1 cellular context compared by ENCODE assay signal in the genomic region with DNA sequence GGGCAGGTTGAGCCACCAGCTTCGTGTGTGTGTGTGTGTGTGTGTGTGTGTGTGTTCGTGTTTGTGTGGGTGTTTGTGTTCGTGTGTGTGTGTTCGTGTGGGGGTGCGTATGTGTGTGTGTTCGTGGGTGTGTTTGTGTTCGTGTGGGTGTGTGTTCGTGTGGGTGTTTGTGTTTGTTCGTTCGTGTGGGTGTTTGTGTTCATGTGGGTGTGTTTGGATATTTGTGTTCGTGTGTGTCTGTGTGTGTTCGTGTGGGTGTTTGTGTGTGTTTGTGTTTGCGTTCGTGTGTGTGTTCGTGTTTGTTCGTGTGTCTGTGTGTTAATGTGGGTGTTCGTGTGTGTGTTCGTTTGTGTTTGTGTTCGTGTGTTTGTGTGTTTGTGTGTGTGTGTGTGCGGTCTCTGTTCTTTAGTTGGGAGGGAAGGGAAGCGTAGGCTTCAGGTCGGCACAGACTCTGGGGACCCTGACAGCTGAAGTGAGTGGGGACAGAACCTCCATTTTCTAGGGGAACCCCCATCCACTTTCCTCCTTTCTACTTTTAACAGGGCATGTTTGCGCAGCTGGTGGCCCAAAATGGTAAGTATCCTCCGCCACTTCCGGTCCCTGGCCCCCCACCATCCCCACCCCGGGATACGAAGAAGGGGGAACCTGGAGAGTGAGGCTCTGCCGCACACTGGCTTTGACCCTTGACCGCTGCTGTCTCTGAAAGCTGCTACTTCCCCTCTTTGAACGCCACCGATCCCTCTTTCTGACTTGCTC.
TF ChIP-seq lines count a peak whose summit lies in the region.

No MANE protein-coding gene starts in this region.

TF ChIP-seq in K562, 482 proteins besides CTCF, POLR2A, EP300 and RAD21 (continued from another document and continues in another):
- TF ChIP-seq, protein P1, sequence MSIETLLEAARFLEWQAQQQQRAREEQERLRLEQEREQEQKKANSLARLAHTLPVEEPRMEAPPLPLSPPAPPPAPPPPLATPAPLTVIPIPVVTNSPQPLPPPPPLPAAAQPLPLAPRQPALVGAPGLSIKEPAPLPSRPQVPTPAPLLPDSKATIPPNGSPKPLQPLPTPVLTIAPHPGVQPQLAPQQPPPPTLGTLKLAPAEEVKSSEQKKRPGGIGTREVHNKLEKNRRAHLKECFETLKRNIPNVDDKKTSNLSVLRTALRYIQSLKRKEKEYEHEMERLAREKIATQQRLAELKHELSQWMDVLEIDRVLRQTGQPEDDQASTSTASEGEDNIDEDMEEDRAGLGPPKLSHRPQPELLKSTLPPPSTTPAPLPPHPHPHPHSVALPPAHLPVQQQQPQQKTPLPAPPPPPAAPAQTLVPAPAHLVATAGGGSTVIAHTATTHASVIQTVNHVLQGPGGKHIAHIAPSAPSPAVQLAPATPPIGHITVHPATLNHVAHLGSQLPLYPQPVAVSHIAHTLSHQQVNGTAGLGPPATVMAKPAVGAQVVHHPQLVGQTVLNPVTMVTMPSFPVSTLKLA (conservative IDR thresholded peaks at IDR 0.05): no peak
- TF ChIP-seq SOX6 (IDR thresholded peaks at IDR 0.05): no peak; the same call in 1 of the 2 replicates
- TF ChIP-seq SMAD1 (IDR thresholded peaks at IDR 0.05; ENCODE audit: low read depth, low read length, partially characterized antibody): no peak
- TF ChIP-seq NCOA6 (IDR thresholded peaks at IDR 0.05): no peak
- TF ChIP-seq GABPA (tag; conservative IDR thresholded peaks at IDR 0.05; ENCODE audit: low read depth): peak; percentile 56; the same call in 1 of the 2 replicates
- no peak for TF ChIP-seq MTA3 (IDR thresholded peaks at IDR 0.05; ENCODE audit: borderline replicate concordance)
- TF ChIP-seq, protein P2, sequence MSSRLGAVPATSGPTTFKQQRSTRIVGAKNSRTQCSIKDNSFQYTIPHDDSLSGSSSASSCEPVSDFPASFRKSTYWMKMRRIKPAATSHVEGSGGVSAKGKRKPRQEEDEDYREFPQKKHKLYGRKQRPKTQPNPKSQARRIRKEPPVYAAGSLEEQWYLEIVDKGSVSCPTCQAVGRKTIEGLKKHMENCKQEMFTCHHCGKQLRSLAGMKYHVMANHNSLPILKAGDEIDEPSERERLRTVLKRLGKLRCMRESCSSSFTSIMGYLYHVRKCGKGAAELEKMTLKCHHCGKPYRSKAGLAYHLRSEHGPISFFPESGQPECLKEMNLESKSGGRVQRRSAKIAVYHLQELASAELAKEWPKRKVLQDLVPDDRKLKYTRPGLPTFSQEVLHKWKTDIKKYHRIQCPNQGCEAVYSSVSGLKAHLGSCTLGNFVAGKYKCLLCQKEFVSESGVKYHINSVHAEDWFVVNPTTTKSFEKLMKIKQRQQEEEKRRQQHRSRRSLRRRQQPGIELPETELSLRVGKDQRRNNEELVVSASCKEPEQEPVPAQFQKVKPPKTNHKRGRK (tag; IDR thresholded peaks at IDR 0.05): no peak
- TF ChIP-seq CTBP1 (IDR thresholded peaks at IDR 0.05; ENCODE audit: borderline replicate concordance): no peak
- TF ChIP-seq, protein P3, sequence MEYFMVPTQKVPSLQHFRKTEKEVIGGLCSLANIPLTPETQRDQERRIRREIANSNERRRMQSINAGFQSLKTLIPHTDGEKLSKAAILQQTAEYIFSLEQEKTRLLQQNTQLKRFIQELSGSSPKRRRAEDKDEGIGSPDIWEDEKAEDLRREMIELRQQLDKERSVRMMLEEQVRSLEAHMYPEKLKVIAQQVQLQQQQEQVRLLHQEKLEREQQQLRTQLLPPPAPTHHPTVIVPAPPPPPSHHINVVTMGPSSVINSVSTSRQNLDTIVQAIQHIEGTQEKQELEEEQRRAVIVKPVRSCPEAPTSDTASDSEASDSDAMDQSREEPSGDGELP (CRISPR knock-in tag; IDR thresholded peaks at IDR 0.05; ENCODE audit: borderline replicate concordance): peak; percentile 87
- TF ChIP-seq RBFOX2 (IDR thresholded peaks at IDR 0.05; ENCODE audit: low read depth, low read length): peak; percentile 66; the same call in 1 of the 2 replicates
- TF ChIP-seq ZFP30 (CRISPR knock-in tag; IDR thresholded peaks at IDR 0.05; ENCODE audit: borderline replicate concordance): no peak
- TF ChIP-seq ASH1L (IDR thresholded peaks at IDR 0.05; ENCODE audit: borderline replicate concordance, low read depth, partially characterized antibody): peak; percentile 57
- no peak for TF ChIP-seq ZNF696 (CRISPR knock-in tag; conservative IDR thresholded peaks at IDR 0.05)
- no peak for TF ChIP-seq XRCC3 (IDR thresholded peaks at IDR 0.05)
- TF ChIP-seq, protein P4, sequence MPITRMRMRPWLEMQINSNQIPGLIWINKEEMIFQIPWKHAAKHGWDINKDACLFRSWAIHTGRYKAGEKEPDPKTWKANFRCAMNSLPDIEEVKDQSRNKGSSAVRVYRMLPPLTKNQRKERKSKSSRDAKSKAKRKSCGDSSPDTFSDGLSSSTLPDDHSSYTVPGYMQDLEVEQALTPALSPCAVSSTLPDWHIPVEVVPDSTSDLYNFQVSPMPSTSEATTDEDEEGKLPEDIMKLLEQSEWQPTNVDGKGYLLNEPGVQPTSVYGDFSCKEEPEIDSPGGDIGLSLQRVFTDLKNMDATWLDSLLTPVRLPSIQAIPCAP (CRISPR knock-in tag; IDR thresholded peaks at IDR 0.05; ENCODE audit: borderline replicate concordance): no peak
- TF ChIP-seq ZKSCAN3 (CRISPR knock-in tag; IDR thresholded peaks at IDR 0.05): no peak
- no peak for TF ChIP-seq KLF6 (CRISPR knock-in tag; IDR thresholded peaks at IDR 0.05; ENCODE audit: borderline replicate concordance)
- TF ChIP-seq, protein P5, sequence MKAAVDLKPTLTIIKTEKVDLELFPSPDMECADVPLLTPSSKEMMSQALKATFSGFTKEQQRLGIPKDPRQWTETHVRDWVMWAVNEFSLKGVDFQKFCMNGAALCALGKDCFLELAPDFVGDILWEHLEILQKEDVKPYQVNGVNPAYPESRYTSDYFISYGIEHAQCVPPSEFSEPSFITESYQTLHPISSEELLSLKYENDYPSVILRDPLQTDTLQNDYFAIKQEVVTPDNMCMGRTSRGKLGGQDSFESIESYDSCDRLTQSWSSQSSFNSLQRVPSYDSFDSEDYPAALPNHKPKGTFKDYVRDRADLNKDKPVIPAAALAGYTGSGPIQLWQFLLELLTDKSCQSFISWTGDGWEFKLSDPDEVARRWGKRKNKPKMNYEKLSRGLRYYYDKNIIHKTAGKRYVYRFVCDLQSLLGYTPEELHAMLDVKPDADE (conservative IDR thresholded peaks at IDR 0.05; ENCODE audit: control insufficient read depth, low read depth, low read length): no peak
- TF ChIP-seq, protein P6, sequence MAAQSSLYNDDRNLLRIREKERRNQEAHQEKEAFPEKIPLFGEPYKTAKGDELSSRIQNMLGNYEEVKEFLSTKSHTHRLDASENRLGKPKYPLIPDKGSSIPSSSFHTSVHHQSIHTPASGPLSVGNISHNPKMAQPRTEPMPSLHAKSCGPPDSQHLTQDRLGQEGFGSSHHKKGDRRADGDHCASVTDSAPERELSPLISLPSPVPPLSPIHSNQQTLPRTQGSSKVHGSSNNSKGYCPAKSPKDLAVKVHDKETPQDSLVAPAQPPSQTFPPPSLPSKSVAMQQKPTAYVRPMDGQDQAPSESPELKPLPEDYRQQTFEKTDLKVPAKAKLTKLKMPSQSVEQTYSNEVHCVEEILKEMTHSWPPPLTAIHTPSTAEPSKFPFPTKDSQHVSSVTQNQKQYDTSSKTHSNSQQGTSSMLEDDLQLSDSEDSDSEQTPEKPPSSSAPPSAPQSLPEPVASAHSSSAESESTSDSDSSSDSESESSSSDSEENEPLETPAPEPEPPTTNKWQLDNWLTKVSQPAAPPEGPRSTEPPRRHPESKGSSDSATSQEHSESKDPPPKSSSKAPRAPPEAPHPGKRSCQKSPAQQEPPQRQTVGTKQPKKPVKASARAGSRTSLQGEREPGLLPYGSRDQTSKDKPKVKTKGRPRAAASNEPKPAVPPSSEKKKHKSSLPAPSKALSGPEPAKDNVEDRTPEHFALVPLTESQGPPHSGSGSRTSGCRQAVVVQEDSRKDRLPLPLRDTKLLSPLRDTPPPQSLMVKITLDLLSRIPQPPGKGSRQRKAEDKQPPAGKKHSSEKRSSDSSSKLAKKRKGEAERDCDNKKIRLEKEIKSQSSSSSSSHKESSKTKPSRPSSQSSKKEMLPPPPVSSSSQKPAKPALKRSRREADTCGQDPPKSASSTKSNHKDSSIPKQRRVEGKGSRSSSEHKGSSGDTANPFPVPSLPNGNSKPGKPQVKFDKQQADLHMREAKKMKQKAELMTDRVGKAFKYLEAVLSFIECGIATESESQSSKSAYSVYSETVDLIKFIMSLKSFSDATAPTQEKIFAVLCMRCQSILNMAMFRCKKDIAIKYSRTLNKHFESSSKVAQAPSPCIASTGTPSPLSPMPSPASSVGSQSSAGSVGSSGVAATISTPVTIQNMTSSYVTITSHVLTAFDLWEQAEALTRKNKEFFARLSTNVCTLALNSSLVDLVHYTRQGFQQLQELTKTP (IDR thresholded peaks at IDR 0.05; ENCODE audit: low read depth in 1 of 2, partially characterized antibody in 2 of 2): peak in 1 of 2 experiments; percentile 45
- TF ChIP-seq, protein P7, sequence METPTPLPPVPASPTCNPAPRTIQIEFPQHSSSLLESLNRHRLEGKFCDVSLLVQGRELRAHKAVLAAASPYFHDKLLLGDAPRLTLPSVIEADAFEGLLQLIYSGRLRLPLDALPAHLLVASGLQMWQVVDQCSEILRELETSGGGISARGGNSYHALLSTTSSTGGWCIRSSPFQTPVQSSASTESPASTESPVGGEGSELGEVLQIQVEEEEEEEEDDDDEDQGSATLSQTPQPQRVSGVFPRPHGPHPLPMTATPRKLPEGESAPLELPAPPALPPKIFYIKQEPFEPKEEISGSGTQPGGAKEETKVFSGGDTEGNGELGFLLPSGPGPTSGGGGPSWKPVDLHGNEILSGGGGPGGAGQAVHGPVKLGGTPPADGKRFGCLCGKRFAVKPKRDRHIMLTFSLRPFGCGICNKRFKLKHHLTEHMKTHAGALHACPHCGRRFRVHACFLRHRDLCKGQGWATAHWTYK (CRISPR knock-in tag; IDR thresholded peaks at IDR 0.05): no peak
- no peak for TF ChIP-seq ZNF146 (CRISPR knock-in tag; IDR thresholded peaks at IDR 0.05; ENCODE audit: unreplicated experiment)
- TF ChIP-seq BACH1 (tag; IDR thresholded peaks at IDR 0.05): no peak
- no peak for TF ChIP-seq FOXJ2 (tag; IDR thresholded peaks at IDR 0.05)
- TF ChIP-seq L3MBTL2 (IDR thresholded peaks at IDR 0.05): no peak
- TF ChIP-seq CEBPB (tag; IDR thresholded peaks at IDR 0.05): no peak
- TF ChIP-seq, protein P8, sequence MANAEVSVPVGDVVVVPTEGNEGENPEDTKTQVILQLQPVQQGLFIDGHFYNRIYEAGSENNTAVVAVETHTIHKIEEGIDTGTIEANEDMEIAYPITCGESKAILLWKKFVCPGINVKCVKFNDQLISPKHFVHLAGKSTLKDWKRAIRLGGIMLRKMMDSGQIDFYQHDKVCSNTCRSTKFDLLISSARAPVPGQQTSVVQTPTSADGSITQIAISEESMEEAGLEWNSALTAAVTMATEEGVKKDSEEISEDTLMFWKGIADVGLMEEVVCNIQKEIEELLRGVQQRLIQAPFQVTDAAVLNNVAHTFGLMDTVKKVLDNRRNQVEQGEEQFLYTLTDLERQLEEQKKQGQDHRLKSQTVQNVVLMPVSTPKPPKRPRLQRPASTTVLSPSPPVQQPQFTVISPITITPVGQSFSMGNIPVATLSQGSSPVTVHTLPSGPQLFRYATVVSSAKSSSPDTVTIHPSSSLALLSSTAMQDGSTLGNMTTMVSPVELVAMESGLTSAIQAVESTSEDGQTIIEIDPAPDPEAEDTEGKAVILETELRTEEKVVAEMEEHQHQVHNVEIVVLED (CRISPR knock-in tag; IDR thresholded peaks at IDR 0.05): no peak
- TF ChIP-seq, protein P9, sequence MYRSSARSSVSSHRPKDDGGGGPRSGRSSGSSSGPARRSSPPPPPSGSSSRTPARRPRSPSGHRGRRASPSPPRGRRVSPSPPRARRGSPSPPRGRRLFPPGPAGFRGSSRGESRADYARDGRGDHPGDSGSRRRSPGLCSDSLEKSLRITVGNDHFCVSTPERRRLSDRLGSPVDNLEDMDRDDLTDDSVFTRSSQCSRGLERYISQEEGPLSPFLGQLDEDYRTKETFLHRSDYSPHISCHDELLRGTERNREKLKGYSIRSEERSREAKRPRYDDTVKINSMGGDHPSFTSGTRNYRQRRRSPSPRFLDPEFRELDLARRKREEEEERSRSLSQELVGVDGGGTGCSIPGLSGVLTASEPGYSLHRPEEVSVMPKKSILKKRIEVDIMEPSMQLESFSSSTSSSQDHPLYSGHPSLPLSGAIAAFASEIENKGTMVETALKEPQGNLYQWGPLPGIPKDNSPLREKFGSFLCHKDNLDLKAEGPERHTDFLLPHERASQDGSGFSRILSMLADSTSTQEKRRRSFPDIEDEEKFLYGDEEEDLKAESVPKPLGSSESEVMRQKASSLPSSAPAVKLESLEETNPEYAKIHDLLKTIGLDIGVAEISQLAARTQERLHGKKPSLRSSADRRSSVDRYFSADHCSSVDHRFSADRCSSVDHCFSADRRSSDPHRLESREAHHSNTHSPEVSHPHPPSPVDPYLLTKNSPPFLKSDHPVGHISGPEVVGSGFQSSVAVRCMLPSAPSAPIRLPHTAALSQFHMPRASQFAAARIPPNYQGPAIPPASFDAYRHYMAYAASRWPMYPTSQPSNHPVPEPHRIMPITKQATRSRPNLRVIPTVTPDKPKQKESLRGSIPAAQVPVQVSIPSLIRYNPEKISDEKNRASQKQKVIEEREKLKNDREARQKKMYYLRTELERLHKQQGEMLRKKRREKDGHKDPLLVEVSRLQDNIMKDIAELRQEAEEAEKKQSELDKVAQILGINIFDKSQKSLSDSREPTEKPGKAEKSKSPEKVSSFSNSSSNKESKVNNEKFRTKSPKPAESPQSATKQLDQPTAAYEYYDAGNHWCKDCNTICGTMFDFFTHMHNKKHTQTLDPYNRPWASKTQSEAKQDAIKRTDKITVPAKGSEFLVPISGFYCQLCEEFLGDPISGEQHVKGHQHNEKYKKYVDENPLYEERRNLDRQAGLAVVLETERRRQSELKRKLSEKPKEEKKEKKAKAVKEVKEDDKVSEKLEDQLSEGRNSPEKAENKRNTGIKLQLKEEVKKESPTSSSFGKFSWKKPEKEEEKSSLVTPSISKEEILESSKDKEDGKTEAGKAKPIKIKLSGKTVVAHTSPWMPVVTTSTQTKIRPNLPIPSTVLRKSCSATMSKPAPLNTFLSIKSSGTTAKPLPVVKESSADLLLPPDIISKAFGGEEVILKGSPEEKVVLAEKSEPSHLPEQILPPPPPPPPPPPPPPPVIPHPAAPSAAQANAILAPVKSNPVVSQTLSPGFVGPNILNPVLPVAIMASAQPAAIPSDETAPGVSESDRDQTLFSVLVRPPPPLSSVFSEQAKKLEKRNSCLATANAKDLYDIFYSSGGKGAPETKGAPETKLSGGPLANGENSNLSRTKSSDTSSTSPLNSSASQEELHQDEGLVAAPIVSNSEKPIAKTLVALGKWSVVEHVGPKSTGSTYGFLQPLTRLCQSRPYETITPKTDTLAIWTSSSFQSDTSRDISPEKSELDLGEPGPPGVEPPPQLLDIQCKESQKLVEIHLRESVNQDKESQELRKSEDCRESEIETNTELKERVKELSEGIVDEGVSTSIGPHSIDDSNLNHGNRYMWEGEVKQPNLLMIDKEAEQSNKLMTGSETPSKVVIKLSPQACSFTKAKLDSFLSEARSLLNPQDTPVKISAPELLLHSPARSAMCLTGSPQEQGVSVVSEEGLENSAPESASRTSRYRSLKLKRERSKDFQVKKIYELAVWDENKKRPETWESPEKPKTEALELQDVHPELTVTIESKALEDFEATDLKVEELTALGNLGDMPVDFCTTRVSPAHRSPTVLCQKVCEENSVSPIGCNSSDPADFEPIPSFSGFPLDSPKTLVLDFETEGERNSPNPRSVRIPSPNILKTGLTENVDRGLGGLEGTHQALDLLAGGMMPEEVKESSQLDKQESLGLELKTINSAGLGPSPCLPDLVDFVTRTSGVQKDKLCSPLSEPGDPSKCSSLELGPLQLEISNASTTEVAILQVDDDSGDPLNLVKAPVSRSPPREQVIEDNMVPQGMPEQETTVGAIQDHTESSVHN (IDR thresholded peaks at IDR 0.05; ENCODE audit: borderline replicate concordance in 1 of 2, low read depth in 1 of 2): peak in 1 of 2 experiments; percentile 38; a peak in 1 of 4 replicates
